Comparison of ENCODE assay signal across 10 cellular contexts in genomic region chr7:41029072-41029492, GRCh38.
DNase-seq lines count a peak whose midpoint lies in the region; ATAC-seq and TF ChIP-seq lines count a peak whose summit lies in the region.
"Had no signal": no experiment of that assay in that cellular context is flagged by ENCODE, and none has a peak within 500 bp of the region (broad histone marks: within the 10 kb centered on the region; RNA-seq: fewer than 3 reads in every experiment).

No MANE protein-coding gene starts in this region.

- TF ChIP-seq CTCF in RWPE2 (IDR thresholded peaks at IDR 0.05; ENCODE audit: poor library complexity, severe bottlenecking) (no peak), fibroblast of mammary gland (conservative IDR thresholded peaks at IDR 0.05; ENCODE audit: control insufficient read depth, insufficient read depth, low read depth, low read length) (no peak)

- H3K36me3 Mint-ChIP-seq in activated CD4-positive, alpha-beta T cell treated with anti-CD3 and anti-CD28 coated beads for 36 hours (ENCODE audit: low read depth): no peaks in the 10 kb centered on the region
- no peaks in the 10 kb centered on the region for H3K36me3 Mint-ChIP-seq in activated T-helper 2 cell treated with anti-CD3 and anti-CD28 coated beads, Interferon-gamma antibody, Interleukin-2, Interleukin-4, amounts not matched to agents 10 μg/mL and 5 μg/mL and 100 μg/mL, durations not matched to agents 14 hours and 24 hours and 36 hours (ENCODE audit: low read depth)
- H3K36me3 Mint-ChIP-seq: activated naive CD4-positive, alpha-beta T cell treated with anti-CD3 and anti-CD28 coated beads, Interleukin-2, amount 10 ng/mL, durations not matched to agents 7 days and 5 days had no signal

- no peaks in the 10 kb centered on the region for H3K9me3 ChIP-seq in RWPE2 (ENCODE audit: severe bottlenecking)
- H3K9me3 ChIP-seq: transverse colon had no signal

- H3K9me3 Mint-ChIP-seq in activated CD4-positive, alpha-beta T cell treated with anti-CD3 and anti-CD28 coated beads for 36 hours (ENCODE audit: low read depth): peaks cover 2% of the 10 kb centered on the region
- H3K9me3 Mint-ChIP-seq in activated T-helper 2 cell treated with anti-CD3 and anti-CD28 coated beads, Interferon-gamma antibody, Interleukin-2, Interleukin-4, amounts not matched to agents 10 μg/mL and 5 μg/mL and 100 μg/mL, durations not matched to agents 14 hours and 24 hours and 36 hours: no peaks in the 10 kb centered on the region

- DNase-seq in activated CD4-positive, alpha-beta T cell treated with anti-CD3 and anti-CD28 coated beads for 36 hours: peak; percentile 36
- no peak for DNase-seq in activated CD4-positive, alpha-beta T cell treated with anti-CD3 and anti-CD28 coated beads for 4 hours
- DNase-seq in RWPE2 (ENCODE audit: low spot score): peak; percentile 92
- peak; percentile 100 for DNase-seq in fibroblast of mammary gland (ENCODE audit: low read depth)
- DNase-seq in smooth muscle cell of the brain vasculature (ENCODE audit: low read depth, low spot score): peak; percentile 91
- no peak for DNase-seq in GF-D8 (lab: John Stamatoyannopoulos, UW)
- DNase-seq in activated T-helper 2 cell treated with anti-CD3 and anti-CD28 coated beads, Interferon-gamma antibody, Interleukin-2, Interleukin-4, amounts not matched to agents 10 μg/mL and 5 μg/mL and 100 μg/mL, durations not matched to agents 14 hours and 24 hours and 36 hours (ENCODE audit: low spot score): no peak
- DNase-seq: activated naive CD4-positive, alpha-beta T cell treated with anti-CD3 and anti-CD28 coated beads, Interleukin-2, amount 10 ng/mL, durations not matched to agents 7 days and 5 days; transverse colon had no signal

- H3K27ac Mint-ChIP-seq in activated CD4-positive, alpha-beta T cell treated with anti-CD3 and anti-CD28 coated beads for 36 hours: no peak overlapping the region
- no peak overlapping the region for H3K27ac Mint-ChIP-seq in activated T-helper 2 cell treated with anti-CD3 and anti-CD28 coated beads, Interferon-gamma antibody, Interleukin-2, Interleukin-4, amounts not matched to agents 10 μg/mL and 5 μg/mL and 100 μg/mL, durations not matched to agents 14 hours and 24 hours and 36 hours
- H3K27ac Mint-ChIP-seq: activated naive CD4-positive, alpha-beta T cell treated with anti-CD3 and anti-CD28 coated beads, Interleukin-2, amount 10 ng/mL, durations not matched to agents 7 days and 5 days had no signal

- no peaks in the 10 kb centered on the region for H3K36me3 ChIP-seq in RWPE2 (ENCODE audit: low read depth)
- H3K36me3 ChIP-seq: transverse colon had no signal

- no peak overlapping the region for H3K4me3 ChIP-seq in RWPE2 (ENCODE audit: severe bottlenecking)
- H3K4me3 ChIP-seq in fibroblast of mammary gland (ENCODE audit: control insufficient read depth, low read depth, low read length): no peak overlapping the region
- H3K4me3 ChIP-seq: transverse colon had no signal

- no peak overlapping the region for H3K4me3 Mint-ChIP-seq in activated CD4-positive, alpha-beta T cell treated with anti-CD3 and anti-CD28 coated beads for 36 hours
- no peak overlapping the region for H3K4me3 Mint-ChIP-seq in activated T-helper 2 cell treated with anti-CD3 and anti-CD28 coated beads, Interferon-gamma antibody, Interleukin-2, Interleukin-4, amounts not matched to agents 10 μg/mL and 5 μg/mL and 100 μg/mL, durations not matched to agents 14 hours and 24 hours and 36 hours (ENCODE audit: low read depth)
- H3K4me3 Mint-ChIP-seq: activated naive CD4-positive, alpha-beta T cell treated with anti-CD3 and anti-CD28 coated beads, Interleukin-2, amount 10 ng/mL, durations not matched to agents 7 days and 5 days had no signal

- H3K4me1 ChIP-seq in RWPE2 (ENCODE audit: insufficient read depth, poor library complexity, severe bottlenecking): peaks cover 39% of the 10 kb centered on the region
- H3K4me1 ChIP-seq: transverse colon had no signal

- peak; percentile 88 for ATAC-seq in activated CD4-positive, alpha-beta T cell treated with anti-CD3 and anti-CD28 coated beads for 36 hours
- ATAC-seq in RWPE2 (ENCODE audit: low read depth) (peak; percentile 89), GM18867 (IDR thresholded peaks at IDR 0.05; ENCODE audit: unreplicated experiment) (no peak)

- peak overlapping the region; percentile 92 for H3K27ac ChIP-seq in RWPE2 (ENCODE audit: poor library complexity, severe bottlenecking)
- H3K27ac ChIP-seq: transverse colon had no signal

- POLR2A ChIA-PET in activated CD4-positive, alpha-beta T cell treated with anti-CD3 and anti-CD28 coated beads for 36 hours (lab: Charles Lee): no interaction called here

- intact Hi-C loops in activated CD4-positive, alpha-beta T cell treated with anti-CD3 and anti-CD28 coated beads for 36 hours (cut with DNase I, micrococcal nuclease): no loop called here
- intact Hi-C loops in activated T-helper 2 cell treated with anti-CD3 and anti-CD28 coated beads, Interferon-gamma antibody, Interleukin-2, Interleukin-4, amounts not matched to agents 10 μg/mL and 5 μg/mL and 100 μg/mL, durations not matched to agents 14 hours and 24 hours and 36 hours (cut with micrococcal nuclease): no loop called here

- CTCF ChIA-PET in activated CD4-positive, alpha-beta T cell treated with anti-CD3 and anti-CD28 coated beads for 36 hours (lab: Charles Lee): no interaction called here

- no peaks in the 10 kb centered on the region for H3K27me3 Mint-ChIP-seq in activated CD4-positive, alpha-beta T cell treated with anti-CD3 and anti-CD28 coated beads for 36 hours
- H3K27me3 Mint-ChIP-seq in activated T-helper 2 cell treated with anti-CD3 and anti-CD28 coated beads, Interferon-gamma antibody, Interleukin-2, Interleukin-4, amounts not matched to agents 10 μg/mL and 5 μg/mL and 100 μg/mL, durations not matched to agents 14 hours and 24 hours and 36 hours (ENCODE audit: low read depth): no peaks in the 10 kb centered on the region
- H3K27me3 Mint-ChIP-seq: activated naive CD4-positive, alpha-beta T cell treated with anti-CD3 and anti-CD28 coated beads, Interleukin-2, amount 10 ng/mL, durations not matched to agents 7 days and 5 days had no signal

- no peaks in the 10 kb centered on the region for H3K27me3 ChIP-seq in RWPE2 (ENCODE audit: insufficient read depth, poor library complexity, severe bottlenecking)
- H3K27me3 ChIP-seq: transverse colon had no signal

- no peaks in the 10 kb centered on the region for H3K4me1 Mint-ChIP-seq in activated CD4-positive, alpha-beta T cell treated with anti-CD3 and anti-CD28 coated beads for 36 hours
- H3K4me1 Mint-ChIP-seq in activated T-helper 2 cell treated with anti-CD3 and anti-CD28 coated beads, Interferon-gamma antibody, Interleukin-2, Interleukin-4, amounts not matched to agents 10 μg/mL and 5 μg/mL and 100 μg/mL, durations not matched to agents 14 hours and 24 hours and 36 hours (ENCODE audit: low read depth): no peaks in the 10 kb centered on the region
- H3K4me1 Mint-ChIP-seq: activated naive CD4-positive, alpha-beta T cell treated with anti-CD3 and anti-CD28 coated beads, Interleukin-2, amount 10 ng/mL, durations not matched to agents 7 days and 5 days had no signal

Comparison
In these comparisons a context has a peak if more than half of its experiments do, and no peak if none do; other contexts are left out.
1. DNase-seq: peak in activated CD4-positive, alpha-beta T cell treated with anti-CD3 and anti-CD28 coated beads for 36 hours (single experiment), RWPE2 (single experiment), fibroblast of mammary gland (single experiment) and smooth muscle cell of the brain vasculature (single experiment); none in activated CD4-positive, alpha-beta T cell treated with anti-CD3 and anti-CD28 coated beads for 4 hours (0 of 2), GF-D8 (single experiment) and activated T-helper 2 cell treated with anti-CD3 and anti-CD28 coated beads, Interferon-gamma antibody, Interleukin-2, Interleukin-4, amounts not matched to agents 10 μg/mL and 5 μg/mL and 100 μg/mL, durations not matched to agents 14 hours and 24 hours and 36 hours (single experiment).